Comparison of ENCODE assay signal across 1 cellular context in genomic region chr10:130351466-130352290, GRCh38.
TF ChIP-seq lines count a peak whose summit lies in the region.

No MANE protein-coding gene starts in this region.

TF ChIP-seq in H1, 55 proteins besides CTCF, POLR2A, EP300 and RAD21:
- no peak for TF ChIP-seq SAP30 (IDR thresholded peaks at IDR 0.05; ENCODE audit: insufficient read depth, insufficient replicate concordance, low read length)
- TF ChIP-seq ZNF274 (IDR thresholded peaks at IDR 0.05; ENCODE audit: borderline replicate concordance, extremely low read depth, low read length): no peak
- TF ChIP-seq ASH2L (IDR thresholded peaks at IDR 0.05; ENCODE audit: low read length): no peak
- TF ChIP-seq TAF7 (optimal IDR thresholded peaks at IDR 0.05; ENCODE audit: borderline replicate concordance, low read depth, low read length): no peak
- no peak for TF ChIP-seq TEAD4 (IDR thresholded peaks at IDR 0.05; ENCODE audit: low read depth, low read length)
- no peak for TF ChIP-seq SIRT6 (IDR thresholded peaks at IDR 0.05; ENCODE audit: low read length)
- TF ChIP-seq RXRA (IDR thresholded peaks at IDR 0.05; ENCODE audit: insufficient read depth, low read depth, low read length): no peak
- no peak for TF ChIP-seq CREB1 (IDR thresholded peaks at IDR 0.05)
- TF ChIP-seq RBBP5 (IDR thresholded peaks at IDR 0.05; ENCODE audit: borderline replicate concordance, low read depth, low read length): no peak
- no peak for TF ChIP-seq POLR2AphosphoS5 (IDR thresholded peaks at IDR 0.05; ENCODE audit: low read depth, low read length)
- no peak for TF ChIP-seq CHD2 (IDR thresholded peaks at IDR 0.05; ENCODE audit: low read length)
- no peak for TF ChIP-seq CTBP2 (IDR thresholded peaks at IDR 0.05; ENCODE audit: borderline replicate concordance, insufficient read depth, insufficient read length, low read length)
- no peak for TF ChIP-seq SP4 (IDR thresholded peaks at IDR 0.05; ENCODE audit: low read length)
- no peak for TF ChIP-seq MAFK (IDR thresholded peaks at IDR 0.05; ENCODE audit: low read depth, low read length)
- TF ChIP-seq SIX5 (IDR thresholded peaks at IDR 0.05; ENCODE audit: low read depth, low read length): no peak
- TF ChIP-seq TAF1 (IDR thresholded peaks at IDR 0.05; ENCODE audit: low read depth, low read length): no peak
- TF ChIP-seq SRF (IDR thresholded peaks at IDR 0.05; ENCODE audit: low read depth, low read length): no peak
- no peak for TF ChIP-seq TBP (IDR thresholded peaks at IDR 0.05; ENCODE audit: low read depth, low read length)
- TF ChIP-seq TCF12 (IDR thresholded peaks at IDR 0.05; ENCODE audit: low read depth, low read length): no peak
TF ChIP-seq in H1: peak in this region for 0.
